Comparison of ENCODE assay signal across 8 cellular contexts in genomic region chr6:125100018-125100652, GRCh38. TPM values are rescaled to one million over a fixed set of nuclear protein-coding genes. Genes with fewer than 3 reads are reported as not detected.
A peak's percentile ranks its signal among the peaks of the same experiment; 100 is the strongest.
DNase-seq lines count a peak whose midpoint lies in the region; ATAC-seq and TF ChIP-seq lines count a peak whose summit lies in the region.

No MANE protein-coding gene starts in this region.

- no peaks in the 10 kb centered on the region for H3K9me3 ChIP-seq in thoracic aorta

- no peaks in the 10 kb centered on the region for H3K36me3 ChIP-seq in thoracic aorta

- peaks cover 9% of the 10 kb centered on the region for H3K27me3 Mint-ChIP-seq in activated T-cell treated with anti-CD3 and anti-CD28 coated beads, Interleukin-2, amount 50 U/mL, for 72 hours (ENCODE audit: low read depth)
- H3K27me3 Mint-ChIP-seq in memory B cell, result peaks cover 8% of the 10 kb centered on the region

- H3K4me1 Mint-ChIP-seq in activated T-cell treated with anti-CD3 and anti-CD28 coated beads, Interleukin-2, amount 50 U/mL, for 72 hours (ENCODE audit: low read depth), result no peaks in the 10 kb centered on the region
- no peaks in the 10 kb centered on the region for H3K4me1 Mint-ChIP-seq in memory B cell

- no peak for TF ChIP-seq CTCF in cardiac fibroblast (IDR thresholded peaks at IDR 0.05; ENCODE audit: low read depth, low read length)
- TF ChIP-seq CTCF in thoracic aorta (IDR thresholded peaks at IDR 0.05), result no peak

- H3K27ac ChIP-seq in thoracic aorta, result peak overlapping the region; percentile 85 to 89

- H3K27me3 ChIP-seq in thoracic aorta (replicated peaks; ENCODE audit: insufficient read depth), result no peaks in the 10 kb centered on the region

- peaks cover 23 to 66% of the 10 kb centered on the region in 2 donors for H3K4me1 ChIP-seq in thoracic aorta (ENCODE audit: control insufficient read depth in 1 of 2, low read depth in 2 of 2)

- H3K4me3 Mint-ChIP-seq in activated T-cell treated with anti-CD3 and anti-CD28 coated beads, Interleukin-2, amount 50 U/mL, for 72 hours, result peak overlapping the region; percentile 71 to 79
- peak overlapping the region; percentile 16 for H3K4me3 Mint-ChIP-seq in memory B cell

- DNase-seq in activated T-cell treated with anti-CD3 and anti-CD28 coated beads, Interleukin-2, amount 50 U/mL, for 72 hours, result no peak
- no peak for DNase-seq in activated T-cell treated with anti-CD3 and anti-CD28 coated beads, Interleukin-2, amount 50 U/mL, for 48 hours
- DNase-seq in cardiac fibroblast (ENCODE audit: low read depth in 2 of 2) (no peak), memory B cell (ENCODE audit: low spot score in 2 of 2) (no peak), thoracic aorta (ENCODE audit: low spot score) (no peak), UCSD-AML1 (lab: John Stamatoyannopoulos, UW; ENCODE audit: unreplicated experiment) (no peak), SW480 (ENCODE audit: low spot score) (no peak), putamen (ENCODE audit: low spot score) (no peak)

- H3K4me3 ChIP-seq in cardiac fibroblast (replicated peaks in 1 of 2; ENCODE audit: low read depth in 2 of 2, low read length in 2 of 2), result peak overlapping the region; percentile 56 to 61
- H3K4me3 ChIP-seq in thoracic aorta, result peak overlapping the region; percentile 77

- no peaks in the 10 kb centered on the region for H3K36me3 Mint-ChIP-seq in activated T-cell treated with anti-CD3 and anti-CD28 coated beads, Interleukin-2, amount 50 U/mL, for 72 hours (ENCODE audit: insufficient read depth in 2 of 2)
- no peaks in the 10 kb centered on the region for H3K36me3 Mint-ChIP-seq in memory B cell

- no peak overlapping the region for H3K27ac Mint-ChIP-seq in activated T-cell treated with anti-CD3 and anti-CD28 coated beads, Interleukin-2, amount 50 U/mL, for 72 hours
- H3K27ac Mint-ChIP-seq in memory B cell, result no peak overlapping the region

- ATAC-seq in activated T-cell treated with anti-CD3 and anti-CD28 coated beads, Interleukin-2, amount 50 U/mL, for 72 hours (replicated peaks in 1 of 2), result no peak
- ATAC-seq in memory B cell (ENCODE audit: low read depth), result no peak
- no peak for ATAC-seq in thoracic aorta (ENCODE audit: insufficient number of reproducible peaks, low FRiP score, low read depth)

- no peaks in the 10 kb centered on the region for H3K9me3 Mint-ChIP-seq in activated T-cell treated with anti-CD3 and anti-CD28 coated beads, Interleukin-2, amount 50 U/mL, for 72 hours
- no peaks in the 10 kb centered on the region for H3K9me3 Mint-ChIP-seq in memory B cell

RNA-seq across cellular contexts. Expression of gene TPD52L1, which starts 53.4 kb away (rescaled TPM):
- under 1 TPM; 0.50 to 0.56 TPM for total RNA-seq in activated T-cell treated with anti-CD3 and anti-CD28 coated beads, Interleukin-2, amount 50 U/mL, for 72 hours
- total RNA-seq in thoracic aorta, result 10 to 100 TPM; 37.1 to 73.5 TPM

Comparison
In these comparisons a context has a peak if more than half of its experiments do, and no peak if none do; other contexts are left out.
1. RNA of gene TPD52L1, which starts 53.4 kb away (total RNA-seq): 37.1 to 73.5 TPM in thoracic aorta; 0.50 to 0.56 TPM in activated T-cell treated with anti-CD3 and anti-CD28 coated beads, Interleukin-2, amount 50 U/mL, for 72 hours; every median in the first group is over 10 times any median in the second.